In genomic region chr17:2592974-2593845, GRCh38 we compare ENCODE assay signal across 1 cellular context.
A peak's percentile ranks its signal among the peaks of the same experiment; 100 is the strongest.
TF ChIP-seq lines count a peak whose summit lies in the region.

Gene PAFAH1B1, plus strand, starts transcription at chr17:2593654. Its CDS starts 44,635 bp downstream, at chr17:2638289.

TF ChIP-seq in HEK293, 187 proteins besides CTCF, POLR2A, EP300 and RAD21 (continued from another document and continues in another):
- peak; percentile 21; the same call in 1 of the 2 replicates for TF ChIP-seq KLF17 (tag by site-specific recombination; IDR thresholded peaks at IDR 0.05)
- TF ChIP-seq ZNF335 (tag by site-specific recombination; conservative IDR thresholded peaks at IDR 0.05) = peak; percentile 80; the same call in 1 of the 2 replicates
- 0 out of 2 replicates have a peak, but pooled peaks have one; percentile 60 for TF ChIP-seq ZNF202 (tag by site-specific recombination; IDR thresholded peaks at IDR 0.05; ENCODE audit: borderline replicate concordance)
- TF ChIP-seq ZNF138 (tag by site-specific recombination; IDR thresholded peaks at IDR 0.05; ENCODE audit: borderline replicate concordance) = no peak
- no peak for TF ChIP-seq ZNF23 (tag by site-specific recombination; IDR thresholded peaks at IDR 0.05; ENCODE audit: borderline replicate concordance)
- TF ChIP-seq ZBTB8A (tag by site-specific recombination; IDR thresholded peaks at IDR 0.05) = peak; percentile 97
- TF ChIP-seq YY2 (tag by site-specific recombination; IDR thresholded peaks at IDR 0.05) = no peak
- peak; percentile 81 for TF ChIP-seq SP7 (tag by site-specific recombination; IDR thresholded peaks at IDR 0.05)
- TF ChIP-seq ZNF398 (tag by site-specific recombination; IDR thresholded peaks at IDR 0.05) = peak; percentile 96
- peak; percentile 94 for TF ChIP-seq ZFP69B (tag by site-specific recombination; IDR thresholded peaks at IDR 0.05)
- TF ChIP-seq ZNF280D (tag by site-specific recombination; IDR thresholded peaks at IDR 0.05) = 0 out of 2 replicates have a peak, but pooled peaks have one; percentile 10
- TF ChIP-seq ZSCAN4 (tag by site-specific recombination; IDR thresholded peaks at IDR 0.05) = no peak
- TF ChIP-seq ZNF133 (tag by site-specific recombination; IDR thresholded peaks at IDR 0.05) = no peak
- TF ChIP-seq ZNF510 (tag by site-specific recombination; IDR thresholded peaks at IDR 0.05; ENCODE audit: insufficient replicate concordance) = no peak
- peak; percentile 63; the same call in 1 of the 2 replicates for TF ChIP-seq ZNF600 (tag by site-specific recombination; IDR thresholded peaks at IDR 0.05)
- TF ChIP-seq ZSCAN30 (tag by site-specific recombination; IDR thresholded peaks at IDR 0.05) = 0 out of 2 replicates have a peak, but pooled peaks have one; percentile 9
- TF ChIP-seq GFI1B (tag by site-specific recombination; IDR thresholded peaks at IDR 0.05) = no peak
- no peak for TF ChIP-seq ZNF654 (tag by site-specific recombination; IDR thresholded peaks at IDR 0.05; ENCODE audit: low read depth)
- TF ChIP-seq ZNF658 (tag by site-specific recombination; IDR thresholded peaks at IDR 0.05) = no peak
- TF ChIP-seq ELK4 (IDR thresholded peaks at IDR 0.05; ENCODE audit: borderline replicate concordance, low read depth, low read length) = no peak
- peak; percentile 99 for TF ChIP-seq GLIS1 (tag by site-specific recombination; IDR thresholded peaks at IDR 0.05)
- TF ChIP-seq ZBTB1 (tag by site-specific recombination; IDR thresholded peaks at IDR 0.05) = no peak
- TF ChIP-seq ZNF26 (tag by site-specific recombination; IDR thresholded peaks at IDR 0.05) = no peak
- no peak for TF ChIP-seq ZNF449 (tag by site-specific recombination; IDR thresholded peaks at IDR 0.05)
- no peak for TF ChIP-seq SCRT2 (tag by site-specific recombination; IDR thresholded peaks at IDR 0.05)
- TF ChIP-seq HOXA7 (CRISPR knock-in tag; IDR thresholded peaks at IDR 0.05; ENCODE audit: borderline replicate concordance) = no peak
- TF ChIP-seq REST (tag by site-specific recombination; IDR thresholded peaks at IDR 0.05) = no peak
- TF ChIP-seq HIC1 (tag by site-specific recombination; IDR thresholded peaks at IDR 0.05) = peak; percentile 99
- no peak for TF ChIP-seq ZNF670 (tag by site-specific recombination; IDR thresholded peaks at IDR 0.05; ENCODE audit: low read depth)
- TF ChIP-seq PRDM10 (tag by site-specific recombination; IDR thresholded peaks at IDR 0.05) = peak; percentile 57
- TF ChIP-seq ZNF514 (tag by site-specific recombination; IDR thresholded peaks at IDR 0.05) = no peak
- no peak for TF ChIP-seq ZNF19 (tag by site-specific recombination; IDR thresholded peaks at IDR 0.05; ENCODE audit: low read depth)
